ENCODE assay signal across 15 cellular contexts in the genomic region with DNA sequence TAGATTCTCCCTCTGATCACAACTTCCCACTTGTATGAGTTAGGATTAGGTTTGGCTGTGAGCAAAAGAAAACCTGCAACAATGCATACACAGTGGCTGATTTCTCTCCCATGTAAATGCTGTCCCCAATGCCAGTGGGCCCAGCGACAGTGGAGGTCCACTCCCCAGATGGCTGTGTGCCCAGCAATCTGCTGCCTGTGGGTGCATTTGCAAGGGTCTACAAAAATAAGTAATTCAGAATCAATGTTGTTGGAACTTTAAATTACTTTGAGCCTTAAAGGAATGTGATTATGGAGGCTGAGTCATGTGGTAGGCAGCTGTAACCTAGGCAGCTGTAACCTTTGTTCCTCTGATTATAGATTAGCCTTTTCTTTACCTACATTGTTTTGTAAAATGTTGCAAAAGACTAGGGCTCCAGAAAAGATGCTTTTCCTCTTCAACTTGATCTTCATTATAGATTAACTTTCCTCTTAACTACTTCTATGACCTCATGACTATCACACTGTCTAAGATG. TPM values are rescaled to one million over a fixed set of nuclear protein-coding genes. Genes with fewer than 3 reads are reported as not detected.
A peak's percentile ranks its signal among the peaks of the same experiment; 100 is the strongest.
DNase-seq lines count a peak whose midpoint lies in the region; ATAC-seq and TF ChIP-seq lines count a peak whose summit lies in the region.
"Had no signal": no experiment of that assay in that cellular context is flagged by ENCODE, and none has a peak within 500 bp of the region (broad histone marks: within the 10 kb centered on the region; RNA-seq: fewer than 3 reads in every experiment).

No MANE protein-coding gene starts in this region.

- H4K20me1 ChIP-seq in neural progenitor cell (ENCODE audit: low read depth), result peaks cover 3% of the 10 kb centered on the region

- H3K36me3 ChIP-seq in endodermal cell (ENCODE audit: control insufficient read depth, insufficient read depth, low read length) (peaks cover 16% of the 10 kb centered on the region), neural progenitor cell (no peaks in the 10 kb centered on the region)

- no peaks in the 10 kb centered on the region for H3K79me2 ChIP-seq in neural progenitor cell (ENCODE audit: low read depth)

- DNase-seq in HT-29 (ENCODE audit: low spot score) (peak; percentile 53), endodermal cell (no peak), neural progenitor cell (ENCODE audit: low spot score) (no peak), AG20443 (ENCODE audit: low spot score) (no peak), HEK293T (ENCODE audit: extremely low spot score) (no peak)
- DNase-seq: CD4-positive, alpha-beta T cell; gastrocnemius medialis; GOT3; KG1; T-helper 2 cell; upper lobe of left lung had no signal

- H3K9me3 ChIP-seq in endodermal cell (ENCODE audit: control insufficient read depth, low read length), result no peaks in the 10 kb centered on the region
- no peaks in the 10 kb centered on the region for H3K9me3 ChIP-seq in neural progenitor cell (ENCODE audit: low read depth)
- H3K9me3 ChIP-seq: gastrocnemius medialis, upper lobe of left lung had no signal

- CTCF ChIA-PET in HEK293T (lab: Yijun Ruan, JAX), result no interaction called here

- H3K4me3 ChIP-seq in endodermal cell (ENCODE audit: low read length) (no peak overlapping the region), neural progenitor cell (no peak overlapping the region)
- H3K4me3 ChIP-seq: gastrocnemius medialis, lung, upper lobe of left lung had no signal

- H3K4me1 ChIP-seq in endodermal cell (ENCODE audit: control insufficient read depth, insufficient read depth, low read length), result no peaks in the 10 kb centered on the region
- H3K4me1 ChIP-seq in neural progenitor cell, result no peaks in the 10 kb centered on the region
- H3K4me1 ChIP-seq: gastrocnemius medialis had no signal

- TF ChIP-seq CTCF in endodermal cell (conservative IDR thresholded peaks at IDR 0.05), result no peak
- no peak for TF ChIP-seq CTCF in neural progenitor cell (IDR thresholded peaks at IDR 0.05)

- H3K36me3 Mint-ChIP-seq in endodermal cell (ENCODE audit: low read depth) (peaks cover 41% of the 10 kb centered on the region), neural progenitor cell (peaks cover 12% of the 10 kb centered on the region)

- no peaks in the 10 kb centered on the region for H3K27me3 ChIP-seq in endodermal cell (ENCODE audit: control insufficient read depth, insufficient read depth, low read length, poor library complexity, severe bottlenecking)
- no peaks in the 10 kb centered on the region for H3K27me3 ChIP-seq in neural progenitor cell
- H3K27me3 ChIP-seq: gastrocnemius medialis, upper lobe of left lung had no signal

- H3K27me3 Mint-ChIP-seq in endodermal cell (ENCODE audit: insufficient read depth) (no peaks in the 10 kb centered on the region), neural progenitor cell (ENCODE audit: insufficient read depth, low read depth) (peaks cover 5% of the 10 kb centered on the region)
- H3K27me3 Mint-ChIP-seq: activated naive CD8-positive, alpha-beta T cell; CD4-positive, alpha-beta T cell had no signal

- 39 to 43% methylated on average over 1 of the region's 1 CpG for WGBS in endodermal cell (ENCODE audit: insufficient coverage in 1 of 2, insufficient read length in 1 of 2), 2 experiments

- H3K4me3 Mint-ChIP-seq in endodermal cell (no peak overlapping the region), neural progenitor cell (no peak overlapping the region)
- H3K4me3 Mint-ChIP-seq: activated naive CD8-positive, alpha-beta T cell; CD4-positive, alpha-beta T cell had no signal

- H3F3A ChIP-seq in neural progenitor cell (ENCODE audit: low read depth), result no peaks in the 10 kb centered on the region

- H3K27ac ChIP-seq in endodermal cell (ENCODE audit: low read depth, low read length) (peak overlapping the region; percentile 45), neural progenitor cell (no peak overlapping the region)
- H3K27ac ChIP-seq: gastrocnemius medialis, upper lobe of left lung had no signal

- ATAC-seq in HG03460 (IDR thresholded peaks at IDR 0.05; ENCODE audit: unreplicated experiment), result no peak
- ATAC-seq: gastrocnemius medialis, sciatic nerve had no signal

- H3K9ac ChIP-seq in endodermal cell (ENCODE audit: extremely low read depth, low read length, poor library complexity, severe bottlenecking), result peak overlapping the region; percentile 51
- H3K9ac ChIP-seq in neural progenitor cell, result no peak overlapping the region

- H2AFZ ChIP-seq in neural progenitor cell (replicated peaks), result no peak overlapping the region

- no peak overlapping the region for H3K4me2 ChIP-seq in neural progenitor cell

- peak overlapping the region; percentile 85 for H3K27ac Mint-ChIP-seq in endodermal cell
- H3K27ac Mint-ChIP-seq in neural progenitor cell, result peak overlapping the region; percentile 23
- H3K27ac Mint-ChIP-seq: activated naive CD8-positive, alpha-beta T cell; CD4-positive, alpha-beta T cell had no signal

- POLR2A ChIA-PET in HEK293T (lab: Yijun Ruan, JAX), result no interaction called here

- H3K4me1 Mint-ChIP-seq in endodermal cell (peaks cover 9% of the 10 kb centered on the region), neural progenitor cell (peaks cover 7% of the 10 kb centered on the region)

- no peaks in the 10 kb centered on the region for H3K9me3 Mint-ChIP-seq in endodermal cell
- peaks cover 3% of the 10 kb centered on the region for H3K9me3 Mint-ChIP-seq in neural progenitor cell
- H3K9me3 Mint-ChIP-seq: CD4-positive, alpha-beta T cell had no signal

TF ChIP-seq in HEK293T, 16 proteins besides CTCF, POLR2A, EP300 and RAD21:
- no peak for TF ChIP-seq CTBP1 (IDR thresholded peaks at IDR 0.05; ENCODE audit: borderline replicate concordance)
- no peak for TF ChIP-seq BHLHE40 (IDR thresholded peaks at IDR 0.05; ENCODE audit: borderline replicate concordance)
- TF ChIP-seq HDGF (IDR thresholded peaks at IDR 0.05; ENCODE audit: borderline replicate concordance), result no peak
- no peak for TF ChIP-seq LEF1 (IDR thresholded peaks at IDR 0.05; ENCODE audit: borderline replicate concordance)
- TF ChIP-seq FOXK2 (IDR thresholded peaks at IDR 0.05), result no peak
- TF ChIP-seq ARNT (IDR thresholded peaks at IDR 0.05), result no peak
- TF ChIP-seq, protein P1, sequence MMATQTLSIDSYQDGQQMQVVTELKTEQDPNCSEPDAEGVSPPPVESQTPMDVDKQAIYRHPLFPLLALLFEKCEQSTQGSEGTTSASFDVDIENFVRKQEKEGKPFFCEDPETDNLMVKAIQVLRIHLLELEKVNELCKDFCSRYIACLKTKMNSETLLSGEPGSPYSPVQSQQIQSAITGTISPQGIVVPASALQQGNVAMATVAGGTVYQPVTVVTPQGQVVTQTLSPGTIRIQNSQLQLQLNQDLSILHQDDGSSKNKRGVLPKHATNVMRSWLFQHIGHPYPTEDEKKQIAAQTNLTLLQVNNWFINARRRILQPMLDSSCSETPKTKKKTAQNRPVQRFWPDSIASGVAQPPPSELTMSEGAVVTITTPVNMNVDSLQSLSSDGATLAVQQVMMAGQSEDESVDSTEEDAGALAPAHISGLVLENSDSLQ (IDR thresholded peaks at IDR 0.05), result no peak
- TF ChIP-seq L3MBTL2 (conservative IDR thresholded peaks at IDR 0.05), result no peak
- TF ChIP-seq ZNF384 (IDR thresholded peaks at IDR 0.05), result no peak
- TF ChIP-seq FOXM1 (IDR thresholded peaks at IDR 0.05; ENCODE audit: borderline replicate concordance), result no peak
- no peak for TF ChIP-seq FOXA1 (IDR thresholded peaks at IDR 0.05)
- TF ChIP-seq TARDBP (IDR thresholded peaks at IDR 0.05), result no peak
- no peak for TF ChIP-seq ELF4 (IDR thresholded peaks at IDR 0.05)
- no peak for TF ChIP-seq NFRKB (IDR thresholded peaks at IDR 0.05)
- TF ChIP-seq SUZ12 (IDR thresholded peaks at IDR 0.05), result no peak
- no peak for TF ChIP-seq SP1 (IDR thresholded peaks at IDR 0.05)

RNA-seq across cellular contexts. Expression of gene MXD3, which starts 14.2 kb away (rescaled TPM):
- total RNA-seq in HT-29 (2014; rRNA removed; shearing (Covaris generic)), result 55.7 and 75.5 TPM in 2 replicates
- 10 to 100 TPM; 14.2 to 20.4 TPM for total RNA-seq in endodermal cell
- polyA plus RNA-seq in endodermal cell (2013, experiment 1 of 2), result 49.5 TPM
- 49.8 TPM for polyA plus RNA-seq in endodermal cell (2013, experiment 2 of 2)
- 31.1 and 65.4 TPM in 2 replicates for total RNA-seq in neural progenitor cell (ENCODE audit: low replicate concordance)

RNA-seq across cellular contexts. Expression of gene PRELID1, which starts 22.3 kb away (rescaled TPM):
- total RNA-seq in HT-29 (2014; rRNA removed; shearing (Covaris generic)), result 556 and 582 TPM in 2 replicates
- total RNA-seq in endodermal cell (100 to 1,000 TPM; 157 to 165 TPM), neural progenitor cell (ENCODE audit: low replicate concordance) (133 and 206 TPM in 2 replicates)
- polyA plus RNA-seq in endodermal cell (2013, experiment 1 of 2), result 147 TPM
- 149 TPM for polyA plus RNA-seq in endodermal cell (2013, experiment 2 of 2)

RNA-seq across cellular contexts. Expression of gene RAB24, which starts 22.4 kb away (rescaled TPM):
- total RNA-seq in HT-29 (2014; rRNA removed; shearing (Covaris generic)), result 33.7 and 33.8 TPM in 2 replicates
- total RNA-seq in endodermal cell, result 10 to 100 TPM; 13.8 to 25.1 TPM
- 18.1 TPM for polyA plus RNA-seq in endodermal cell (2013, experiment 1 of 2)
- polyA plus RNA-seq in endodermal cell (2013, experiment 2 of 2), result 16.1 TPM
- 4.3 and 15.1 TPM in 2 replicates for total RNA-seq in neural progenitor cell (ENCODE audit: low replicate concordance)

RNA-seq across cellular contexts. Expression of gene LMAN2, which starts 25.5 kb away (rescaled TPM):
- 234 and 262 TPM in 2 replicates for total RNA-seq in HT-29 (2014; rRNA removed; shearing (Covaris generic))
- total RNA-seq in endodermal cell (100 to 1,000 TPM; 119 to 128 TPM), neural progenitor cell (ENCODE audit: low replicate concordance) (96.5 and 116 TPM in 2 replicates)
- polyA plus RNA-seq in endodermal cell (2013, experiment 1 of 2), result 116 TPM
- polyA plus RNA-seq in endodermal cell (2013, experiment 2 of 2), result 116 TPM

RNA-seq across cellular contexts. Expression of gene RGS14, which starts 31.8 kb away (rescaled TPM):
- total RNA-seq in HT-29 (2014; rRNA removed; shearing (Covaris generic)), result 48.9 and 58.3 TPM in 2 replicates
- total RNA-seq in endodermal cell (10 to 100 TPM; 14.2 to 21.9 TPM), neural progenitor cell (ENCODE audit: low replicate concordance) (3.2 and 19.0 TPM in 2 replicates)
- polyA plus RNA-seq in endodermal cell (2013, experiment 1 of 2), result 17.1 TPM
- polyA plus RNA-seq in endodermal cell (2013, experiment 2 of 2), result 18.7 TPM
